ENCODE assay signal across 24 cellular contexts in genomic region chr20:57526885-57527566, GRCh38. TPM values are rescaled to one million over a fixed set of nuclear protein-coding genes. Genes with fewer than 3 reads are reported as not detected.
"Had no signal": no experiment of that assay in that cellular context is flagged by ENCODE, and none has a peak within 500 bp of the region (broad histone marks: within the 10 kb centered on the region; RNA-seq: fewer than 3 reads in every experiment).

No MANE protein-coding gene starts in this region.

- H3K4me3 Mint-ChIP-seq: activated CD4-positive, alpha-beta T cell treated with anti-CD3 and anti-CD28 coated beads, Interleukin-2, amount 10 ng/mL, durations not matched to agents 7 days and 5 days; activated naive CD8-positive, alpha-beta T cell treated with anti-CD3 and anti-CD28 coated beads for 36 hours; neural crest cell; stimulated activated effector memory CD8-positive, alpha-beta T cell treated with anti-CD3 and anti-CD28 coated beads, Interleukin-12 subunit alpha, Interleukin-12 subunit beta, amount 100 ng/mL, for 72 hours had no signal

- H3K27me3 Mint-ChIP-seq: activated naive CD8-positive, alpha-beta T cell treated with anti-CD3 and anti-CD28 coated beads for 36 hours had no signal

- ATAC-seq: activated CD4-positive, CD25-positive, alpha-beta regulatory T cell treated with anti-CD3 and anti-CD28 coated beads, Interleukin-2, amount 50 U/mL, for 24 hours; left colon; psoas muscle; sciatic nerve; stimulated activated effector memory CD8-positive, alpha-beta T cell treated with anti-CD3 and anti-CD28 coated beads, Interleukin-12 subunit alpha, Interleukin-12 subunit beta, amount 100 ng/mL, for 72 hours; upper lobe of right lung had no signal

- H3K4me3 ChIP-seq: coronary artery, ovary, psoas muscle, smooth muscle cell, thoracic aorta, upper lobe of right lung had no signal

- H3K9me3 Mint-ChIP-seq: activated CD4-positive, alpha-beta T cell treated with anti-CD3 and anti-CD28 coated beads, Interleukin-2, amount 10 ng/mL, durations not matched to agents 7 days and 5 days; activated naive CD8-positive, alpha-beta T cell treated with anti-CD3 and anti-CD28 coated beads for 36 hours; neural crest cell; stimulated activated effector memory CD8-positive, alpha-beta T cell treated with anti-CD3 and anti-CD28 coated beads, Interleukin-12 subunit alpha, Interleukin-12 subunit beta, amount 100 ng/mL, for 72 hours had no signal

- H3K27ac ChIP-seq: coronary artery, ovary, psoas muscle, thoracic aorta, upper lobe of right lung had no signal

- H3K9me3 ChIP-seq: ovary, psoas muscle, thoracic aorta, upper lobe of right lung had no signal

- FAIRE-seq: endometrium had no signal

- H3K4me1 ChIP-seq: psoas muscle, upper lobe of right lung had no signal

- H3K36me3 Mint-ChIP-seq: activated naive CD8-positive, alpha-beta T cell treated with anti-CD3 and anti-CD28 coated beads for 36 hours; stimulated activated effector memory CD8-positive, alpha-beta T cell treated with anti-CD3 and anti-CD28 coated beads, Interleukin-12 subunit alpha, Interleukin-12 subunit beta, amount 100 ng/mL, for 72 hours had no signal

- H3K4me2 ChIP-seq: smooth muscle cell had no signal

- H3K36me3 ChIP-seq: ovary, thoracic aorta, upper lobe of right lung had no signal

- H3K27ac Mint-ChIP-seq: activated CD4-positive, alpha-beta T cell treated with anti-CD3 and anti-CD28 coated beads, Interleukin-2, amount 10 ng/mL, durations not matched to agents 7 days and 5 days; activated naive CD8-positive, alpha-beta T cell treated with anti-CD3 and anti-CD28 coated beads for 36 hours; stimulated activated effector memory CD8-positive, alpha-beta T cell treated with anti-CD3 and anti-CD28 coated beads, Interleukin-12 subunit alpha, Interleukin-12 subunit beta, amount 100 ng/mL, for 72 hours had no signal

- DNase-seq: activated CD4-positive, alpha-beta T cell treated with anti-CD3 and anti-CD28 coated beads, Interleukin-2, amount 10 ng/mL, durations not matched to agents 7 days and 5 days; amniotic stem cell; foreskin melanocyte; hypothalamus; islet precursor cell; ovary; psoas muscle; T1000; upper lobe of right lung had no signal

- H3K27me3 ChIP-seq: ovary, upper lobe of right lung had no signal

RNA-seq across cellular contexts. Expression of gene CTCFL, which starts 2.1 kb away (rescaled TPM):
- total RNA-seq: activated CD4-positive, alpha-beta T cell treated with anti-CD3 and anti-CD28 coated beads, Interleukin-2, amount 10 ng/mL, durations not matched to agents 7 days and 5 days; activated CD8-positive, alpha-beta memory T cell treated with anti-CD3 and anti-CD28 coated beads for 36 hours; activated naive CD8-positive, alpha-beta T cell treated with anti-CD3 and anti-CD28 coated beads for 36 hours; cardiac septum; left colon; lung microvascular endothelial cell; myocyte; psoas muscle; smooth muscle cell; T-helper 1 cell treated with Interleukin-12 subunit alpha and Interleukin-12 subunit beta and Interleukin-4 antibody, amounts not matched to agents 30 ng/mL and 1 ng/mL, for 36 hours; thoracic aorta; upper lobe of right lung had no signal
- polyA plus RNA-seq: psoas muscle, smooth muscle cell had no signal

RNA-seq across cellular contexts. Expression of gene PCK1, which starts 33.9 kb away (rescaled TPM):
- total RNA-seq: activated CD4-positive, alpha-beta T cell treated with anti-CD3 and anti-CD28 coated beads, Interleukin-2, amount 10 ng/mL, durations not matched to agents 7 days and 5 days; activated CD8-positive, alpha-beta memory T cell treated with anti-CD3 and anti-CD28 coated beads for 36 hours; activated naive CD8-positive, alpha-beta T cell treated with anti-CD3 and anti-CD28 coated beads for 36 hours; lung microvascular endothelial cell; myocyte; neural crest cell; smooth muscle cell; T-helper 1 cell treated with Interleukin-12 subunit alpha and Interleukin-12 subunit beta and Interleukin-4 antibody, amounts not matched to agents 30 ng/mL and 1 ng/mL, for 36 hours had no signal
- polyA plus RNA-seq: smooth muscle cell had no signal
